ENCODE assay signal across 24 cellular contexts in the genomic region with DNA sequence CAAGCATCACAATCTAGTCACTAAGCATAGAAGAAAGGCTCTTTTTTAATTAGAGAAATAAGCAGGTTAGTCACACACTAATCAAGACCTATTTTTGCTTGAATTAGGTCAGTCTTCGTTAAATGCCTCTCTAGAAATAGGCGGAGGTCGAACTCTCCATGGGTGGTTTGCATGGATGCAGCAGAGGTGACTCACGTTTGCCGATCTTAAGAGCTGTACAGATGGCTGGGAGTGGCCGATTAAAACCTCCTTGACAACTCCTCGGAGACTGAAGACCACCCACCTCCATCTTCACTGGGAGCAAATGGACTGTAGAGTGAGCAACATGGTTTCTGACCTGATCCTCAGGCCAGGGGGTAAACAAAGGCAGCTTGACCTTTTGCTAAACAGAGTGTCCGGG.
"Had no signal": no experiment of that assay in that cellular context is flagged by ENCODE, and none has a peak within 500 bp of the region (broad histone marks: within the 10 kb centered on the region; RNA-seq: fewer than 3 reads in every experiment).

No MANE protein-coding gene starts in this region.

- H3K36me3 Mint-ChIP-seq: activated naive CD4-positive, alpha-beta T cell treated with anti-CD3 and anti-CD28 coated beads, Interleukin-2, amount 50 U/mL, for 72 hours; natural killer cell; stimulated activated naive B cell treated with anti-CD40 and anti-IgM and Interleukin-4, amounts not matched to agents 10 μg/mL and 1 μg/mL and 100 μg/mL, for 72 hours had no signal

- H3K9me3 ChIP-seq: heart left ventricle, neutrophil, pancreas, right lobe of liver, testis, vagina had no signal

- H3K4me1 Mint-ChIP-seq: activated CD4-positive, alpha-beta T cell treated with anti-CD3 and anti-CD28 coated beads, Interleukin-2, amount 10 ng/mL, durations not matched to agents 7 days and 5 days; central memory CD8-positive, alpha-beta T cell; natural killer cell; stimulated activated naive B cell treated with anti-CD40 and anti-IgM and Interleukin-4, amounts not matched to agents 10 μg/mL and 1 μg/mL and 100 μg/mL, for 72 hours had no signal

- DNase-seq: activated CD4-positive, alpha-beta T cell treated with anti-CD3 and anti-CD28 coated beads, Interleukin-2, amount 10 ng/mL, durations not matched to agents 7 days and 5 days; activated gamma-delta T cell treated with Interleukin-2 at 50 U/mL for 16 hours; activated T-cell treated with anti-CD3 and anti-CD28 coated beads, Interleukin-2, amount 50 U/mL, for 1 hour; aorta; effector memory CD8-positive, alpha-beta T cell; heart left ventricle; islet precursor cell; left cardiac atrium; midbrain; natural killer cell; pancreas; right lobe of liver; small intestine; stimulated activated CD4-positive, alpha-beta T cell treated with anti-CD3 and anti-CD28 coated beads, Interleukin-2, amount 100 ng/mL, for 48 hours; stimulated activated CD8-positive, alpha-beta memory T cell treated with anti-CD3 and anti-CD28 coated beads, Interleukin-4, amount 100 ng/mL, for 48 hours; stimulated activated naive B cell treated with anti-CD40 and anti-IgM and Interleukin-4, amounts not matched to agents 10 μg/mL and 1 μg/mL and 100 μg/mL, for 72 hours; testis had no signal

- H3K9me3 Mint-ChIP-seq: activated CD4-positive, alpha-beta T cell treated with anti-CD3 and anti-CD28 coated beads, Interleukin-2, amount 10 ng/mL, durations not matched to agents 7 days and 5 days; activated naive CD4-positive, alpha-beta T cell treated with anti-CD3 and anti-CD28 coated beads, Interleukin-2, amount 50 U/mL, for 72 hours; central memory CD8-positive, alpha-beta T cell; effector memory CD8-positive, alpha-beta T cell; stimulated activated naive B cell treated with anti-CD40 and anti-IgM and Interleukin-4, amounts not matched to agents 10 μg/mL and 1 μg/mL and 100 μg/mL, for 72 hours had no signal

- H3K36me3 ChIP-seq: gastroesophageal sphincter, heart left ventricle, neutrophil, pancreas, right lobe of liver, vagina had no signal

- H3K4me3 Mint-ChIP-seq: activated CD4-positive, alpha-beta T cell treated with anti-CD3 and anti-CD28 coated beads, Interleukin-2, amount 10 ng/mL, durations not matched to agents 7 days and 5 days; central memory CD8-positive, alpha-beta T cell; effector memory CD8-positive, alpha-beta T cell; natural killer cell; stimulated activated naive B cell treated with anti-CD40 and anti-IgM and Interleukin-4, amounts not matched to agents 10 μg/mL and 1 μg/mL and 100 μg/mL, for 72 hours had no signal

- H3K27ac ChIP-seq: gastroesophageal sphincter, heart left ventricle, neutrophil, pancreas, right lobe of liver, testis, vagina, VCaP had no signal

- ATAC-seq: activated CD4-positive, CD25-positive, alpha-beta regulatory T cell treated with anti-CD3 and anti-CD28 coated beads, Interleukin-2, amount 50 U/mL, for 24 hours; activated naive CD4-positive, alpha-beta T cell treated with anti-CD3 and anti-CD28 coated beads, Interleukin-2, amount 50 U/mL, for 72 hours; effector memory CD8-positive, alpha-beta T cell; gastroesophageal sphincter; heart left ventricle; left cardiac atrium; natural killer cell; pancreas; right lobe of liver; stimulated activated naive B cell treated with anti-CD40 and anti-IgM and Interleukin-4, amounts not matched to agents 10 μg/mL and 1 μg/mL and 100 μg/mL, for 72 hours had no signal

- H3K4me1 ChIP-seq: gastroesophageal sphincter, heart left ventricle, pancreas, right lobe of liver, testis, vagina had no signal

- H3K27me3 ChIP-seq: neutrophil, pancreas, right lobe of liver, testis, vagina had no signal

- H3K27ac Mint-ChIP-seq: activated CD4-positive, alpha-beta T cell treated with anti-CD3 and anti-CD28 coated beads, Interleukin-2, amount 10 ng/mL, durations not matched to agents 7 days and 5 days; activated naive CD4-positive, alpha-beta T cell treated with anti-CD3 and anti-CD28 coated beads, Interleukin-2, amount 50 U/mL, for 72 hours; effector memory CD8-positive, alpha-beta T cell; natural killer cell; stimulated activated naive B cell treated with anti-CD40 and anti-IgM and Interleukin-4, amounts not matched to agents 10 μg/mL and 1 μg/mL and 100 μg/mL, for 72 hours had no signal

- H3K4me3 ChIP-seq: gastroesophageal sphincter, heart left ventricle, pancreas, right lobe of liver, testis, vagina had no signal
